Comparison of ENCODE assay signal across 9 cellular contexts in the genomic region with DNA sequence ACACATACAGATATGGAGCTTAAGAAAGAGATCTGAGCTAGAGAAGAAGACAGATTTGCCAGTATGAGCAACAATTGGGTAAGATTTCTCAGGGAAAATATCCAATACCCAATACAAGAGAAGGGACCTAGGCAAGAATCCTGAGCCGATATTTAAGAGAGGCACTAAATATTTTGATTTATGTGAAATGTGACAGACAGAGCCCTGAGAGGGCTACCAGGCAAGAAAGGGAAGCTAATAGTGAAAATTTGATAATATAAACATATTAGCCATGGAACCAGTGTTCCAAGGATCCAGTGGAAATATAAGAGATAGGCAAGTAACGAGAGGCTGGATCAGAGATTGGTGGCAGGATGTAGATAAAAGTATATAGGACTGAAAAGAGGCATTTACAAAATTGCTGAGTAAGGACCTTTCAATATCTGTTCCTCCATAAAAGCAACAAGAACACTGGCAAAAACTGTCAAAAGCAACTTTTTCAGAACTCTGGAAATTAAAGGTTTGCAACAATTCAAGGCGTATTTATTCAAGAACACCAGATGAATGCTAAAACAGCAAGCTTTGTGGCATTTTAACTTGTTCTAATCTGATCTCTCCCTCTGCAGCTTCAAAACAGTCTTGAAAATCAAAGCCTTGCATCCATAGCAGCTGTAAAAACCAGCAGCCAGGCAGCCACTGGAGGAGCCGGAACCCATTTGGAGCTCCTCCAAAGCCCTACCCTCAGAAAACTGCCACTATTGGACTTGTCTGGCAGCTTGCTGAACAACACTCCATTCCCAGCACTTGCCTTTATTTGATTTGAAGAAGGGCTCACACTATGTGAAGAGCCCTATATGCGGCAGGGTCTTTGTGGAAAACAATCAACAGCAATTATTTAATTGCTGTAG. TPM values are rescaled to one million over a fixed set of nuclear protein-coding genes. Genes with fewer than 3 reads are reported as not detected.
DNase-seq lines count a peak whose midpoint lies in the region; ATAC-seq and TF ChIP-seq lines count a peak whose summit lies in the region.
"Had no signal": no experiment of that assay in that cellular context is flagged by ENCODE, and none has a peak within 500 bp of the region (broad histone marks: within the 10 kb centered on the region; RNA-seq: fewer than 3 reads in every experiment).

No MANE protein-coding gene starts in this region.

- no peaks in the 10 kb centered on the region for H3K27me3 ChIP-seq in adipocyte (replicated peaks; ENCODE audit: control insufficient read depth, insufficient read depth, low read length)

- CTCF ChIA-PET in activated CD8-positive, alpha-beta T cell treated with anti-CD3 and anti-CD28 coated beads for 36 hours (lab: Charles Lee) = interaction anchor here (0.8 to 1.1 kb wide), 2 partner anchors 9 to 55 kb away, joined by 3 read pairs; no protein-coding TSS in a partner anchor

- no peak overlapping the region for H3K4me3 ChIP-seq in adipocyte (ENCODE audit: low read length)

- DNase-seq in NCI-H2171 treated with DMSO at 0.1 percent for 48 hours (lab: John Stamatoyannopoulos, UW) (peak; percentile 10), NCI-H2171 (lab: John Stamatoyannopoulos, UW) (no peak), adipocyte (ENCODE audit: low read depth) (no peak), hypothalamus (lab: John Stamatoyannopoulos, UW) (peak in 36 of 51 donors; percentile 6 to 76 (median 42)), substantia nigra (lab: John Stamatoyannopoulos, UW) (peak in 45 of 49 donors; percentile 3 to 81 (median 45)), mesenteric fat pad (ENCODE audit: low spot score) (no peak), CD1c-positive myeloid dendritic cell (ENCODE audit: extremely low spot score) (no peak)
- no peak for DNase-seq in activated CD8-positive, alpha-beta T cell treated with anti-CD3 and anti-CD28 coated beads for 36 hours
- DNase-seq: NCI-H1930 had no signal

- H3K4me1 Mint-ChIP-seq in activated CD8-positive, alpha-beta T cell treated with anti-CD3 and anti-CD28 coated beads for 36 hours (ENCODE audit: low read depth) = peaks cover 44% of the 10 kb centered on the region

- intact Hi-C loops in activated CD8-positive, alpha-beta T cell treated with anti-CD3 and anti-CD28 coated beads for 36 hours (cut with micrococcal nuclease) = no loop called here

- H3K27ac Mint-ChIP-seq in activated CD8-positive, alpha-beta T cell treated with anti-CD3 and anti-CD28 coated beads for 36 hours = no peak overlapping the region

- POLR2A ChIA-PET in activated CD8-positive, alpha-beta T cell treated with anti-CD3 and anti-CD28 coated beads for 36 hours (lab: Charles Lee) = interaction anchor here (1.3 kb wide), 1 partner anchor 102 kb away, joined by 3 read pairs; no protein-coding TSS in a partner anchor

- no peak for ATAC-seq in activated CD8-positive, alpha-beta T cell treated with anti-CD3 and anti-CD28 coated beads for 36 hours

- peaks cover 15% of the 10 kb centered on the region for H3K36me3 Mint-ChIP-seq in activated CD8-positive, alpha-beta T cell treated with anti-CD3 and anti-CD28 coated beads for 36 hours (ENCODE audit: low read depth)

- H3K4me3 Mint-ChIP-seq in activated CD8-positive, alpha-beta T cell treated with anti-CD3 and anti-CD28 coated beads for 36 hours = no peak overlapping the region

- H3K36me3 ChIP-seq in adipocyte (ENCODE audit: control insufficient read depth, insufficient read depth, low read length, severe bottlenecking) = peaks cover 18% of the 10 kb centered on the region

- H3K4me1 ChIP-seq in adipocyte (ENCODE audit: control insufficient read depth, insufficient read depth, low read length) = peaks cover 74% of the 10 kb centered on the region

- peak overlapping the region; percentile 42 for H3K27ac ChIP-seq in substantia nigra (ENCODE audit: low read depth, low read length, poor library complexity, severe bottlenecking)

- peak overlapping the region; percentile 3 for H3K9ac ChIP-seq in adipocyte (ENCODE audit: low read length)

- H3K27me3 Mint-ChIP-seq in activated CD8-positive, alpha-beta T cell treated with anti-CD3 and anti-CD28 coated beads for 36 hours = no peaks in the 10 kb centered on the region

- no peaks in the 10 kb centered on the region for H3K9me3 ChIP-seq in adipocyte (ENCODE audit: control insufficient read depth, low read length)

- H3K9me3 Mint-ChIP-seq in activated CD8-positive, alpha-beta T cell treated with anti-CD3 and anti-CD28 coated beads for 36 hours = peaks cover 7% of the 10 kb centered on the region

- TF ChIP-seq CTCF in activated CD8-positive, alpha-beta T cell treated with anti-CD3 and anti-CD28 coated beads for 36 hours (IDR thresholded peaks at IDR 0.05) = no peak

RNA-seq across cellular contexts. Expression of a gene that starts 58.8 kb away (rescaled TPM):
- 10 to 100 TPM; 20.1 to 27.6 TPM for total RNA-seq in activated CD8-positive, alpha-beta T cell treated with anti-CD3 and anti-CD28 coated beads for 36 hours
- total RNA-seq in mesenteric fat pad = 63.7 TPM

Comparison
In these comparisons a context has a peak if more than half of its experiments do, and no peak if none do; other contexts are left out.
1. DNase-seq: peak in NCI-H2171 treated with DMSO at 0.1 percent for 48 hours (single experiment), hypothalamus (36 of 51) and substantia nigra (45 of 49); none in NCI-H2171 (single experiment), adipocyte (single experiment), activated CD8-positive, alpha-beta T cell treated with anti-CD3 and anti-CD28 coated beads for 36 hours (single experiment), mesenteric fat pad (single experiment) and CD1c-positive myeloid dendritic cell (single experiment).